ENCODE assay signal across 15 cellular contexts in genomic region chr16:49366669-49367068, GRCh38. TPM values are rescaled to one million over a fixed set of nuclear protein-coding genes. Genes with fewer than 3 reads are reported as not detected.
DNase-seq lines count a peak whose midpoint lies in the region; ATAC-seq and TF ChIP-seq lines count a peak whose summit lies in the region.
"Had no signal": no experiment of that assay in that cellular context is flagged by ENCODE, and none has a peak within 500 bp of the region (broad histone marks: within the 10 kb centered on the region; RNA-seq: fewer than 3 reads in every experiment).

No MANE protein-coding gene starts in this region.

- WGBS in adrenal gland, 4 donors = 59 to 75% (median 62%) methylated on average over 3 of the region's 3 CpGs

- no peak for TF ChIP-seq CTCF in adrenal gland (IDR thresholded peaks at IDR 0.05)

- TF ChIP-seq POLR2A in adrenal gland (IDR thresholded peaks at IDR 0.05) = no peak

- peak; percentile 2 for DNase-seq in islet precursor cell
- no peak for DNase-seq in adrenal gland
- DNase-seq in stimulated activated CD4-positive, alpha-beta T cell treated with anti-CD3 and anti-CD28 coated beads, Interleukin-4, amount 100 ng/mL, for 4 hours = no peak
- no peak for DNase-seq in AG08395 (ENCODE audit: low spot score)
- DNase-seq in NCI-H82 treated with DMSO at 0.1 percent for 48 hours (lab: John Stamatoyannopoulos, UW; ENCODE audit: unreplicated experiment) = no peak
- DNase-seq: activated CD4-positive, alpha-beta T cell treated with anti-CD3 and anti-CD28 coated beads for 36 hours; activated naive CD8-positive, alpha-beta T cell treated with anti-CD3 and anti-CD28 coated beads, Interleukin-2, amount 10 ng/mL, durations not matched to agents 7 days and 5 days; cortex of kidney; psoas muscle had no signal

- H3K9me3 ChIP-seq in adrenal gland (replicated peaks in 1 of 3) = no peaks in the 10 kb centered on the region
- H3K9me3 ChIP-seq: psoas muscle had no signal

- peak; percentile 61 for ATAC-seq in GM19035 (IDR thresholded peaks at IDR 0.05; ENCODE audit: unreplicated experiment)
- ATAC-seq in HG02759 (IDR thresholded peaks at IDR 0.05; ENCODE audit: unreplicated experiment) = peak; percentile 37
- ATAC-seq in HG03571 (IDR thresholded peaks at IDR 0.05; ENCODE audit: unreplicated experiment) = peak; percentile 67
- ATAC-seq: activated CD4-positive, alpha-beta T cell treated with anti-CD3 and anti-CD28 coated beads for 36 hours; psoas muscle had no signal

- H3K4me3 ChIP-seq in adrenal gland = no peak overlapping the region
- H3K4me3 ChIP-seq: lung, psoas muscle had no signal

- no peaks in the 10 kb centered on the region for H3K27me3 ChIP-seq in adrenal gland

- no peaks in the 10 kb centered on the region for H3K36me3 ChIP-seq in adrenal gland (replicated peaks in 1 of 2)

- intact Hi-C loops in adrenal gland (cut with DNase I) = no loop called here

- no peaks in the 10 kb centered on the region for H3K4me1 ChIP-seq in adrenal gland (replicated peaks in 1 of 2)
- H3K4me1 ChIP-seq: psoas muscle had no signal

- no peak overlapping the region for H3K27ac ChIP-seq in adrenal gland
- H3K27ac ChIP-seq: HL-60, psoas muscle had no signal

RNA-seq across cellular contexts. Expression of gene C16orf78, which starts 6.9 kb away (rescaled TPM):
- not detected for total RNA-seq in adrenal gland
- polyA plus RNA-seq in adrenal gland = not detected
- total RNA-seq: activated CD4-positive, alpha-beta T cell treated with anti-CD3 and anti-CD28 coated beads for 36 hours; activated naive CD8-positive, alpha-beta T cell treated with anti-CD3 and anti-CD28 coated beads, Interleukin-2, amount 10 ng/mL, durations not matched to agents 7 days and 5 days; lung; psoas muscle; ureter had no signal
- polyA plus RNA-seq: lung, psoas muscle had no signal
